Comparison of ENCODE assay signal across 10 cellular contexts in the genomic region with DNA sequence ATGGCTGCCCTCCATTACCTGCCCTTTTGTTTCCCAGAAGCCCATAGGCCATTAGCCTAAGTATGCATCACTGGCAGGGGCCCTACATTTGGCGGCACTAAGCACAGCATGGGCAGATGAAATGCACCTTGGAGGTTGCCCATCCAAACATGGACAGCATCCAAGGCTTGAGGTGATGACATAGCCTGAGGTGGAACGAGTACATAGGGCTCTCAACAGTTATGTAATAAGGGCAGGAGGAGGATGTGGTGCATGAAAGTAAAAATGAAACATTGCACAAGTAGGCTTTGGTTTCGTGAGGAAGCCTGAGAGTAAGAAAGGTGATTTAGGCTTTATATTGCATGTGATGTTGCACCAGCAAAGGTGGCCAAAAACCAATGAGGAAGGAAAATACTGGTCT.
DNase-seq lines count a peak whose midpoint lies in the region; ATAC-seq and TF ChIP-seq lines count a peak whose summit lies in the region.
"Had no signal": no experiment of that assay in that cellular context is flagged by ENCODE, and none has a peak within 500 bp of the region (broad histone marks: within the 10 kb centered on the region; RNA-seq: fewer than 3 reads in every experiment).

No MANE protein-coding gene starts in this region.

- H3K27ac Mint-ChIP-seq in GM23338 = no peak overlapping the region

- H3K36me3 Mint-ChIP-seq in GM23338 (ENCODE audit: low read depth) = no peaks in the 10 kb centered on the region

- 0 out of 2 replicates have a peak overlapping the region, but pooled peaks have one; percentile 47 for H2AFZ ChIP-seq in GM23338

- CTCF ChIA-PET in A673 (lab: Charles Lee) = no interaction called here

- H4K20me1 ChIP-seq in GM23338 (replicated peaks; ENCODE audit: insufficient read depth) = no peaks in the 10 kb centered on the region

- H3K4me2 ChIP-seq in GM23338 = no peak overlapping the region

- DNase-seq in GM23338 (ENCODE audit: low spot score) = no peak
- DNase-seq in NCI-H1092 (lab: John Stamatoyannopoulos, UW) = peak; percentile 38
- DNase-seq in coronary artery (ENCODE audit: low spot score) = peak; percentile 81
- no peak for DNase-seq in NCI-H748 treated with DMSO at 0.1 percent for 48 hours (lab: John Stamatoyannopoulos, UW)
- no peak for DNase-seq in NCI-H2171 (lab: John Stamatoyannopoulos, UW)
- no peak for DNase-seq in A673 (ENCODE audit: low spot score)
- DNase-seq in HK-2 (ENCODE audit: unreplicated experiment) = no peak
- DNase-seq: right cardiac atrium had no signal

- ATAC-seq in GM18873 (IDR thresholded peaks at IDR 0.05; ENCODE audit: low FRiP score, unreplicated experiment) (peak; percentile 98), GM23338 (no peak)
- ATAC-seq: K562 had no signal

- H3K36me3 ChIP-seq in GM23338 (ENCODE audit: insufficient read depth) (no peaks in the 10 kb centered on the region), A673 (ENCODE audit: insufficient read depth, low read length, poor library complexity, severe bottlenecking) (no peaks in the 10 kb centered on the region)

- POLR2A ChIA-PET in A673 (lab: Charles Lee; ENCODE audit: low non-redundant PET) = no interaction called here

- no peaks in the 10 kb centered on the region for H3K9me2 ChIP-seq in GM23338 (ENCODE audit: insufficient read depth)

- intact Hi-C loops in A673 (cut with micrococcal nuclease; ENCODE audit: unreplicated experiment) = no loop called here

- no peaks in the 10 kb centered on the region for H3F3A ChIP-seq in GM23338 (replicated peaks; ENCODE audit: low read depth)

- no peak overlapping the region for H3K27ac ChIP-seq in GM23338 (ENCODE audit: low read depth)
- H3K27ac ChIP-seq in coronary artery = peak overlapping the region; percentile 35 to 44
- H3K27ac ChIP-seq in A673 (ENCODE audit: low read depth, low read length, poor library complexity, severe bottlenecking) = no peak overlapping the region

- H3K4me1 ChIP-seq in GM23338 (ENCODE audit: insufficient read depth) = no peaks in the 10 kb centered on the region
- H3K4me1 ChIP-seq in A673 (ENCODE audit: insufficient read depth, low read length, poor library complexity, severe bottlenecking) = no peaks in the 10 kb centered on the region

- no peaks in the 10 kb centered on the region for H3K27me3 ChIP-seq in GM23338 (ENCODE audit: insufficient read depth)
- no peaks in the 10 kb centered on the region for H3K27me3 ChIP-seq in A673 (replicated peaks; ENCODE audit: insufficient read depth, low read depth, low read length, poor library complexity)

- H3K4me3 Mint-ChIP-seq in GM23338 = no peak overlapping the region

- H3K9me3 Mint-ChIP-seq in GM23338 = peaks cover under 1% of the 10 kb centered on the region; the same call in 1 of the 3 replicates

- H3K9me3 ChIP-seq in A673 (ENCODE audit: low read depth, low read length, poor library complexity, severe bottlenecking) = no peaks in the 10 kb centered on the region

- no peak for TF ChIP-seq CTCF in GM23338 (conservative IDR thresholded peaks at IDR 0.05; ENCODE audit: low read depth in 2 of 2)
- TF ChIP-seq CTCF in coronary artery (IDR thresholded peaks at IDR 0.05) = no peak
- TF ChIP-seq CTCF in A673 (conservative IDR thresholded peaks at IDR 0.05; ENCODE audit: low read depth, low read length) = no peak

- H3K79me2 ChIP-seq in GM23338 (replicated peaks; ENCODE audit: insufficient read depth) = no peaks in the 10 kb centered on the region

- H3K4me1 Mint-ChIP-seq in GM23338 = no peaks in the 10 kb centered on the region

- H3K27me3 Mint-ChIP-seq in GM23338 (ENCODE audit: insufficient read depth, low read depth, poor library complexity) = peaks cover 2% of the 10 kb centered on the region

- H3K4me3 ChIP-seq in GM23338 (no peak overlapping the region), coronary artery (no peak overlapping the region), A673 (ENCODE audit: low read depth, low read length, poor library complexity, severe bottlenecking) (no peak overlapping the region)
- H3K4me3 ChIP-seq: K562 had no signal

- no TSS peak for BruUV-seq in A673 (replicated peaks; lab: Mats Ljungman, UMichigan)

TF ChIP-seq in GM23338, 12 proteins besides CTCF, POLR2A, EP300 and RAD21:
- TF ChIP-seq NANOG (IDR thresholded peaks at IDR 0.05; ENCODE audit: borderline replicate concordance) (no peak), EZH2phosphoT487 (IDR thresholded peaks at IDR 0.05; ENCODE audit: unreplicated experiment) (no peak), ZNF114 (CRISPR knock-in tag; IDR thresholded peaks at IDR 0.05) (no peak), STAT1 (IDR thresholded peaks at IDR 0.05; ENCODE audit: unreplicated experiment) (no peak), CREB1 (CRISPR knock-in tag; IDR thresholded peaks at IDR 0.05; ENCODE audit: low read depth) (no peak), EZH2 (IDR thresholded peaks at IDR 0.05; ENCODE audit: low read depth, unreplicated experiment) (no peak)

Comparison
In these comparisons a context has a peak if more than half of its experiments do, and no peak if none do; other contexts are left out.
1. DNase-seq: peak in NCI-H1092 (single experiment) and coronary artery (single experiment); none in GM23338 (single experiment), NCI-H748 treated with DMSO at 0.1 percent for 48 hours (single experiment), NCI-H2171 (single experiment), A673 (single experiment) and HK-2 (single experiment).
2. H3K27ac ChIP-seq: peak in coronary artery (2 of 2); none in GM23338 (single experiment) and A673 (single experiment).